In the genomic region with DNA sequence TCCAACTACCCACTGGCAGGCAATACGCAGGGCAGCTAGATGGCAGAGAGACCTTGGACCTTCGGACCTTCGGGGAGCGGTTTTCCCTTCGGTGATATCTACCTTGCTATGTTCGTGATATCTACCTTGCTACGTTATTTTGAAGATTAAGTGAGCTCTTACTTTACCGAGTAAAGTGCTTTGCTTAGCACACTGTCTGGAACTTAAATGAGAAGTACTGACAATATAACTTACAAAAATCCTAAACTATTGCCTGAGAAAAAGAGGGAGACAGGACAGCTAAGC, we compare ENCODE assay signal across 8 cellular contexts. TPM values are rescaled to one million over a fixed set of nuclear protein-coding genes. Genes with fewer than 3 reads are reported as not detected.
A peak's percentile ranks its signal among the peaks of the same experiment; 100 is the strongest.
DNase-seq lines count a peak whose midpoint lies in the region; ATAC-seq and TF ChIP-seq lines count a peak whose summit lies in the region.

No MANE protein-coding gene starts in this region.

- H3K9me3 Mint-ChIP-seq in activated CD4-positive, alpha-beta T cell treated with anti-CD3 and anti-CD28 coated beads for 36 hours (ENCODE audit: low read depth): no peaks in the 10 kb centered on the region

- no peaks in the 10 kb centered on the region for H3K27me3 ChIP-seq in prostate gland (replicated peaks; ENCODE audit: insufficient read depth)

- peaks cover 30% of the 10 kb centered on the region for H3K4me1 Mint-ChIP-seq in activated CD4-positive, alpha-beta T cell treated with anti-CD3 and anti-CD28 coated beads for 36 hours

- POLR2A ChIA-PET in activated CD4-positive, alpha-beta T cell treated with anti-CD3 and anti-CD28 coated beads for 36 hours (lab: Charles Lee): interaction anchor here (0.6 to 0.9 kb wide), 2 partner anchors 57 to 118 kb away, joined by 3 read pairs; no protein-coding TSS in a partner anchor

- TF ChIP-seq CTCF in NB4 (IDR thresholded peaks at IDR 0.05; ENCODE audit: low read depth, low read length) (no peak), prostate gland (IDR thresholded peaks at IDR 0.05) (peak in 3 of 4 experiments; percentile 1 to 29 (median 9))

- H3K4me3 Mint-ChIP-seq in activated CD4-positive, alpha-beta T cell treated with anti-CD3 and anti-CD28 coated beads for 36 hours: peak overlapping the region; percentile 90

- DNase-seq in activated CD4-positive, alpha-beta T cell treated with anti-CD3 and anti-CD28 coated beads for 36 hours: no peak
- no peak for DNase-seq in activated CD4-positive, alpha-beta T cell treated with anti-CD3 and anti-CD28 coated beads for 48 hours
- DNase-seq in NB4 (ENCODE audit: low read depth) (no peak), epithelial cell of prostate (ENCODE audit: low read depth, low spot score) (no peak), prostate gland (ENCODE audit: low spot score) (no peak), EL (no peak)

- no peaks in the 10 kb centered on the region for H3K27me3 Mint-ChIP-seq in activated CD4-positive, alpha-beta T cell treated with anti-CD3 and anti-CD28 coated beads for 36 hours

- peak overlapping the region; percentile 95 for H3K27ac Mint-ChIP-seq in activated CD4-positive, alpha-beta T cell treated with anti-CD3 and anti-CD28 coated beads for 36 hours

- peak overlapping the region; percentile 100 for H3K27ac ChIP-seq in epithelial cell of prostate
- H3K27ac ChIP-seq in prostate gland: peak overlapping the region; percentile 99

- ATAC-seq in activated CD4-positive, alpha-beta T cell treated with anti-CD3 and anti-CD28 coated beads for 36 hours: no peak
- ATAC-seq in GM21381 (IDR thresholded peaks at IDR 0.05; ENCODE audit: unreplicated experiment) (no peak), HG02642 (IDR thresholded peaks at IDR 0.05; ENCODE audit: poor library complexity, unreplicated experiment) (no peak)

- H3K4me3 ChIP-seq in NB4 (ENCODE audit: low read depth, low read length) (peak overlapping the region; percentile 83), prostate gland (peak overlapping the region; percentile 71 to 74)

- H3K36me3 Mint-ChIP-seq in activated CD4-positive, alpha-beta T cell treated with anti-CD3 and anti-CD28 coated beads for 36 hours (ENCODE audit: low read depth): peaks cover 4% of the 10 kb centered on the region

- H3K4me1 ChIP-seq in prostate gland (replicated peaks): peaks cover 5% of the 10 kb centered on the region

- no peaks in the 10 kb centered on the region for H3K9me3 ChIP-seq in prostate gland

- H3K36me3 ChIP-seq in prostate gland: no peaks in the 10 kb centered on the region

- intact Hi-C loops in activated CD4-positive, alpha-beta T cell treated with anti-CD3 and anti-CD28 coated beads for 36 hours (cut with DNase I, micrococcal nuclease): loop anchor here (1.0 to 10.0 kb wide), 11 partner anchors 37 to 1719 kb away; a partner anchor contains a TSS
- intact Hi-C loops in prostate gland (cut with DNase I): loop anchor here (2.0 to 5.0 kb wide), 4 partner anchors 65 to 914 kb away; a partner anchor contains a TSS

- peak; percentile 14 for TF ChIP-seq POLR2A in NB4 (IDR thresholded peaks at IDR 0.05; ENCODE audit: extremely low read depth, insufficient read length)
- no peak for TF ChIP-seq POLR2A in prostate gland (IDR thresholded peaks at IDR 0.05)

- WGBS in prostate gland: 8% methylated on average over 8 of the region's 8 CpGs

- CTCF ChIA-PET in activated CD4-positive, alpha-beta T cell treated with anti-CD3 and anti-CD28 coated beads for 36 hours (lab: Charles Lee): interaction anchor here (0.8 to 3.5 kb wide), 4 partner anchors 109 to 427 kb away, joined by 3 to 12 read pairs (median 4); no protein-coding TSS in a partner anchor

RNA-seq across cellular contexts. Expression of a gene that starts 1.0 kb away (rescaled TPM):
- 10 to 100 TPM; 15.4 to 17.3 TPM for total RNA-seq in activated CD4-positive, alpha-beta T cell treated with anti-CD3 and anti-CD28 coated beads for 36 hours
- total RNA-seq in prostate gland: 1 to 10 TPM; 7.0 to 7.7 TPM
